22 cellular contexts compared by ENCODE assay signal in the genomic region with DNA sequence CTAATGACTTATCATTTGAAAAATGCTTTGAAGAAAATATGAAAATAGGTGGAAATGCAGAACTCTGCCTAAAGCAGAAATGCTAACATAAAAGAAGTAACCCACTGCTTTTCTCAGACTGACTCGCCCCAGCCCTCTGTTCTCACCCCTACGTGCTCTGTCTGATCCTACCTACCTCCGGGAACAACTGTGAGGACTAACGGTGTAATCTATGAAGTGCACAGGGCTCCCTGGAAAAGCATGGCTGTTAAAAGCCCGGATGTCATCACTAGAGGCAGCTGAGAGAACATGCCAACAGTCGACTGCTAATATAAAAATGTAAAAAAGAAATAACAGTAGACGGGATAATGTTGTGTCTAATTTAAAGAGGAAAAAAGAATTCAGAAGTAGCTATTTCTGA.
DNase-seq lines count a peak whose midpoint lies in the region; ATAC-seq and TF ChIP-seq lines count a peak whose summit lies in the region.
"Had no signal": no experiment of that assay in that cellular context is flagged by ENCODE, and none has a peak within 500 bp of the region (broad histone marks: within the 10 kb centered on the region; RNA-seq: fewer than 3 reads in every experiment).

No MANE protein-coding gene starts in this region.

- H3K4me1 ChIP-seq in right cardiac atrium (ENCODE audit: control insufficient read depth, insufficient read depth, low read length) (no peaks in the 10 kb centered on the region), smooth muscle cell (ENCODE audit: low read depth) (peaks cover 18% of the 10 kb centered on the region)

- H3K27ac Mint-ChIP-seq in brain: peak overlapping the region in 3 of 5 experiments; percentile 57 to 82 (median 71)
- H3K27ac Mint-ChIP-seq: B cell had no signal

- H3K9me3 Mint-ChIP-seq in brain: peaks cover 2 to 14% (median 7%) of the 10 kb centered on the region in 5 experiments

- H3K4me2 ChIP-seq in smooth muscle cell: peak overlapping the region; percentile 53

- H3K27me3 Mint-ChIP-seq in brain: no peaks in the 10 kb centered on the region
- H3K27me3 Mint-ChIP-seq: B cell; CD4-positive, CD25-positive, alpha-beta regulatory T cell had no signal

- WGBS in right cardiac atrium: 43% methylated on average over 7 of the region's 7 CpGs
- WGBS in smooth muscle cell (ENCODE audit: low lambda C conversion rate): 67% methylated on average over 7 of the region's 7 CpGs

- DNase-seq in Right ventricle myocardium inferior (ENCODE audit: missing footprints) (no peak), right cardiac atrium (no peak), left ventricle myocardium superior (no peak), smooth muscle cell (lab: John Stamatoyannopoulos, UW; ENCODE audit: unreplicated experiment) (no peak)
- DNase-seq: Caco-2; CD4-positive, CD25-positive, alpha-beta regulatory T cell; DMS153; EL; HCEC 1CT; NCI-H1417 treated with DMSO at 0.1 percent for 48 hours; NCI-H1930; NCI-H2171; NCI-H446; NCI-H69; NK-92 treated with Interleukin-12 subunit alpha and Interleukin-12 subunit beta, amount 100 ng/mL, for 24 hours had no signal

- no peak for TF ChIP-seq CTCF in brain (conservative IDR thresholded peaks at IDR 0.05)
- TF ChIP-seq CTCF in smooth muscle cell (IDR thresholded peaks at IDR 0.05; ENCODE audit: borderline replicate concordance, insufficient read depth, poor library complexity, severe bottlenecking): no peak

- intact Hi-C loops in Right ventricle myocardium inferior (cut with DNase I) (no loop called here), right cardiac atrium (cut with DNase I) (no loop called here), left ventricle myocardium superior (cut with micrococcal nuclease) (no loop called here)

- no peak overlapping the region for H3K4me3 ChIP-seq in right cardiac atrium (ENCODE audit: low read length)
- H3K4me3 ChIP-seq in smooth muscle cell: no peak overlapping the region

- H3K9me3 ChIP-seq in right cardiac atrium (ENCODE audit: control insufficient read depth, low read length): no peaks in the 10 kb centered on the region
- H3K9me3 ChIP-seq in smooth muscle cell (replicated peaks; ENCODE audit: low read depth): no peaks in the 10 kb centered on the region
- H3K9me3 ChIP-seq: Caco-2 had no signal

- peaks cover 30% of the 10 kb centered on the region for H3F3A ChIP-seq in smooth muscle cell (ENCODE audit: low read depth)

- H2AFZ ChIP-seq in smooth muscle cell (ENCODE audit: low read depth): no peak overlapping the region

- H3K36me3 ChIP-seq in smooth muscle cell (ENCODE audit: low read depth): no peaks in the 10 kb centered on the region

- H3K27ac ChIP-seq in right cardiac atrium (ENCODE audit: low read length): no peak overlapping the region
- no peak overlapping the region for H3K27ac ChIP-seq in smooth muscle cell (ENCODE audit: low read depth)
- H3K27ac ChIP-seq: 22Rv1, HL-60 had no signal

- H4K20me1 ChIP-seq in smooth muscle cell (ENCODE audit: low read depth): peaks cover 70% of the 10 kb centered on the region

- peaks cover 70% of the 10 kb centered on the region for H3K4me1 Mint-ChIP-seq in brain
- H3K4me1 Mint-ChIP-seq: B cell had no signal

- peaks cover 71% of the 10 kb centered on the region for H3K79me2 ChIP-seq in smooth muscle cell (ENCODE audit: low read depth)

- H3K9ac ChIP-seq in smooth muscle cell (ENCODE audit: low read depth): no peak overlapping the region

- peaks cover 10% of the 10 kb centered on the region for H3K36me3 Mint-ChIP-seq in brain
- H3K36me3 Mint-ChIP-seq: CD4-positive, CD25-positive, alpha-beta regulatory T cell had no signal

- no peaks in the 10 kb centered on the region for H3K27me3 ChIP-seq in right cardiac atrium (ENCODE audit: control insufficient read depth, insufficient read depth)
- no peaks in the 10 kb centered on the region for H3K27me3 ChIP-seq in smooth muscle cell (ENCODE audit: low read depth)

- H3K4me3 Mint-ChIP-seq in brain: peak overlapping the region in 1 of 5 experiments; percentile 14
- H3K4me3 Mint-ChIP-seq: B cell; CD4-positive, CD25-positive, alpha-beta regulatory T cell had no signal

- ATAC-seq in Right ventricle myocardium inferior (peak; percentile 65), right cardiac atrium (no peak), left ventricle myocardium superior (peak; percentile 83), GM21447 (IDR thresholded peaks at IDR 0.05; ENCODE audit: unreplicated experiment) (no peak), GM18868 (IDR thresholded peaks at IDR 0.05; ENCODE audit: unreplicated experiment) (no peak), GM18909 (IDR thresholded peaks at IDR 0.05; ENCODE audit: poor library complexity, unreplicated experiment) (no peak)

Comparison
In these comparisons a context has a peak if more than half of its experiments do, and no peak if none do; other contexts are left out.
1. ATAC-seq: peak in Right ventricle myocardium inferior (single experiment) and left ventricle myocardium superior (single experiment); none in right cardiac atrium (0 of 2), GM21447 (single experiment), GM18868 (single experiment) and GM18909 (single experiment).